8 cellular contexts compared by ENCODE assay signal in genomic region chr11:65417702-65418430, GRCh38. TPM values are rescaled to one million over a fixed set of nuclear protein-coding genes. Genes with fewer than 3 reads are reported as not detected.
A peak's percentile ranks its signal among the peaks of the same experiment; 100 is the strongest.
DNase-seq lines count a peak whose midpoint lies in the region; ATAC-seq and TF ChIP-seq lines count a peak whose summit lies in the region.

No MANE protein-coding gene starts in this region.

- H3K4me3 Mint-ChIP-seq in WTC11 = no peak overlapping the region
- no peak overlapping the region for H3K4me3 Mint-ChIP-seq in endothelial cell (ENCODE audit: unreplicated experiment)

- in situ Hi-C loops in GM23248 (cut with MboI) = no loop called here

- H3K27ac ChIP-seq in GM23248 (peak overlapping the region; percentile 100), urinary bladder (ENCODE audit: low read depth) (peak overlapping the region; percentile 96)

- peaks cover 82% of the 10 kb centered on the region for H3K79me2 ChIP-seq in GM23248 (ENCODE audit: insufficient read depth)

- no peaks in the 10 kb centered on the region; the same call in 1 of the 2 replicates for H3K36me3 Mint-ChIP-seq in WTC11
- H3K36me3 Mint-ChIP-seq in endothelial cell (ENCODE audit: low read depth, unreplicated experiment) = peaks cover 11% of the 10 kb centered on the region

- peaks cover 52% of the 10 kb centered on the region for H3K4me1 ChIP-seq in GM23248 (ENCODE audit: insufficient read depth)
- H3K4me1 ChIP-seq in urinary bladder (ENCODE audit: insufficient read depth) = no peaks in the 10 kb centered on the region

- H4K20me1 ChIP-seq in GM23248 (ENCODE audit: insufficient read depth) = no peaks in the 10 kb centered on the region

- peak overlapping the region; percentile 72 for H3K4me2 ChIP-seq in GM23248 (ENCODE audit: unreplicated experiment)

- H3K9me3 ChIP-seq in GM23248 (ENCODE audit: low read depth) = no peaks in the 10 kb centered on the region

- H3K36me3 ChIP-seq in GM23248 (ENCODE audit: low read depth) (peaks cover under 1% of the 10 kb centered on the region; the same call in 1 of the 2 replicates), urinary bladder (ENCODE audit: insufficient read depth) (no peaks in the 10 kb centered on the region)

- H3K4me1 Mint-ChIP-seq in WTC11 (peaks cover 66% of the 10 kb centered on the region), endothelial cell (ENCODE audit: unreplicated experiment) (peaks cover 55% of the 10 kb centered on the region)

- no peaks in the 10 kb centered on the region for H3K9me2 ChIP-seq in GM23248 (ENCODE audit: insufficient read depth)

- peak; percentile 69 for DNase-seq in GM23248
- DNase-seq in WTC11 (ENCODE audit: low spot score) = no peak
- DNase-seq in endothelial cell (ENCODE audit: low spot score) = no peak
- DNase-seq in myocyte (ENCODE audit: low read depth) = peak; percentile 82
- DNase-seq in DMS 273 (lab: John Stamatoyannopoulos, UW; ENCODE audit: unreplicated experiment) = no peak
- no peak for DNase-seq in HuH-7.5 (ENCODE audit: low spot score)

- H3K27me3 ChIP-seq in GM23248 (replicated peaks; ENCODE audit: insufficient read depth) = no peaks in the 10 kb centered on the region

- H3K9me3 Mint-ChIP-seq in WTC11 (no peaks in the 10 kb centered on the region), endothelial cell (ENCODE audit: unreplicated experiment) (no peaks in the 10 kb centered on the region)

- TF ChIP-seq CTCF in WTC11 (IDR thresholded peaks at IDR 0.05) (no peak), endothelial cell (IDR thresholded peaks at IDR 0.05; ENCODE audit: unreplicated experiment) (no peak)

- CTCF ChIA-PET in WTC11 (lab: Charles Lee) = interaction anchor here (0.6 to 12.8 kb wide), 21 partner anchors 12 to 167 kb away, joined by 3 to 224 read pairs (median 5); partner anchors contain the start of genes FAM89B and MALAT1

- H3K27ac Mint-ChIP-seq in WTC11 (peak overlapping the region; percentile 80), endothelial cell (ENCODE audit: unreplicated experiment) (peak overlapping the region; percentile 93)

- H2AFZ ChIP-seq in GM23248 = no peak overlapping the region

- POLR2A ChIA-PET in WTC11 (lab: Charles Lee) = interaction anchor here (0.6 to 10.9 kb wide), 7 partner anchors 15 to 90 kb away, joined by 4 to 175 read pairs (median 37); partner anchors contain the start of gene MALAT1

- ATAC-seq in WTC11 (no peak), GM18873 (IDR thresholded peaks at IDR 0.05; ENCODE audit: low FRiP score, unreplicated experiment) (no peak)

- peak overlapping the region; percentile 65; the same call in 1 of the 2 replicates for H3K4me3 ChIP-seq in GM23248
- peak overlapping the region; percentile 6 for H3K4me3 ChIP-seq in urinary bladder (ENCODE audit: low read depth, low read length)

- peaks cover 56% of the 10 kb centered on the region for H3F3A ChIP-seq in GM23248 (ENCODE audit: insufficient read depth)

- 0 out of 2 replicates have a peak, but pooled peaks cover 2% of the 10 kb centered on the region for H3K27me3 Mint-ChIP-seq in WTC11 (ENCODE audit: low read depth)
- peaks cover 32% of the 10 kb centered on the region for H3K27me3 Mint-ChIP-seq in endothelial cell (ENCODE audit: unreplicated experiment)

- 24% methylated on average over 16 to 19 of the region's 19 CpGs for WGBS in GM23248 (ENCODE audit: low coverage in 1 of 2, low lambda C conversion rate in 2 of 2, missing lambda C conversion rate in 2 of 2), 2 experiments
- WGBS in urinary bladder = 10% methylated on average over 19 of the region's 19 CpGs

- H3K9ac ChIP-seq in GM23248 = peak overlapping the region; percentile 100

TF ChIP-seq in WTC11, 78 proteins besides CTCF, POLR2A, EP300 and RAD21:
- TF ChIP-seq, protein P1, sequence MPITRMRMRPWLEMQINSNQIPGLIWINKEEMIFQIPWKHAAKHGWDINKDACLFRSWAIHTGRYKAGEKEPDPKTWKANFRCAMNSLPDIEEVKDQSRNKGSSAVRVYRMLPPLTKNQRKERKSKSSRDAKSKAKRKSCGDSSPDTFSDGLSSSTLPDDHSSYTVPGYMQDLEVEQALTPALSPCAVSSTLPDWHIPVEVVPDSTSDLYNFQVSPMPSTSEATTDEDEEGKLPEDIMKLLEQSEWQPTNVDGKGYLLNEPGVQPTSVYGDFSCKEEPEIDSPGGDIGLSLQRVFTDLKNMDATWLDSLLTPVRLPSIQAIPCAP (CRISPR knock-in tag; IDR thresholded peaks at IDR 0.05) = no peak
- TF ChIP-seq MAX (CRISPR knock-in tag; IDR thresholded peaks at IDR 0.05) (no peak), ZNF671 (CRISPR knock-in tag; IDR thresholded peaks at IDR 0.05) (no peak)

RNA-seq across cellular contexts. Expression of gene NEAT1, which starts 4.7 kb away (rescaled TPM):
- total RNA-seq in GM23248 (2014; rRNA removed; shearing (Covaris generic)) = 74.3 and 143 TPM in 2 replicates
- polyA plus RNA-seq in GM23248 (2016; fragmentation: Nextera tagmentation; extraction: Ambion mirVana) (36.2 and 50.7 TPM in 2 replicates), urinary bladder (450 TPM)
- total RNA-seq in WTC11 (2021) (28.7 to 38.1 TPM (median 31.7 TPM) in 3 replicates), endothelial cell (ENCODE audit: unreplicated experiment) (43.4 TPM), myocyte (109 and 172 TPM in 2 replicates), urinary bladder (104 TPM)
- 542 TPM for polyA plus RNA-seq in myocyte (2012)

RNA-seq across cellular contexts. Expression of gene FRMD8, which starts 31.4 kb away (rescaled TPM):
- total RNA-seq in GM23248 (2014; rRNA removed; shearing (Covaris generic)) = 80.2 and 106 TPM in 2 replicates
- polyA plus RNA-seq in GM23248 (2016; fragmentation: Nextera tagmentation; extraction: Ambion mirVana) (25.4 and 30.0 TPM in 2 replicates), urinary bladder (26.3 TPM)
- total RNA-seq in WTC11 (2021) (21.5 to 23.7 TPM (median 22.9 TPM) in 3 replicates), endothelial cell (ENCODE audit: unreplicated experiment) (76.0 TPM), myocyte (36.2 and 49.1 TPM in 2 replicates), urinary bladder (17.3 TPM)
- 18.2 TPM for polyA plus RNA-seq in myocyte (2012)

RNA-seq across cellular contexts. Expression of gene SLC25A45, which starts 35.4 kb away (rescaled TPM):
- total RNA-seq in GM23248 (2014; rRNA removed; shearing (Covaris generic)) = 3.6 and 6.4 TPM in 2 replicates
- polyA plus RNA-seq in GM23248 (2016; fragmentation: Nextera tagmentation; extraction: Ambion mirVana) (3.7 and 3.9 TPM in 2 replicates), urinary bladder (4.3 TPM)
- total RNA-seq in WTC11 (2021) (1.5 to 2.5 TPM (median 1.7 TPM) in 3 replicates), endothelial cell (ENCODE audit: unreplicated experiment) (3.3 TPM), myocyte (2.9 and 4.6 TPM in 2 replicates), urinary bladder (5.0 TPM)
- polyA plus RNA-seq in myocyte (2012) = 5.7 TPM

Comparison
In these comparisons a context has a peak if more than half of its experiments do, and no peak if none do; other contexts are left out.
1. DNase-seq: peak in GM23248 (single experiment) and myocyte (single experiment); none in WTC11 (single experiment), endothelial cell (single experiment), DMS 273 (single experiment) and HuH-7.5 (single experiment).